ENCODE assay signal across 9 cellular contexts in genomic region chr14:77554207-77554606, GRCh38. TPM values are rescaled to one million over a fixed set of nuclear protein-coding genes. Genes with fewer than 3 reads are reported as not detected.
DNase-seq lines count a peak whose midpoint lies in the region; ATAC-seq and TF ChIP-seq lines count a peak whose summit lies in the region.
"Had no signal": no experiment of that assay in that cellular context is flagged by ENCODE, and none has a peak within 500 bp of the region (broad histone marks: within the 10 kb centered on the region; RNA-seq: fewer than 3 reads in every experiment).

No MANE protein-coding gene starts in this region.

- H3K4me1 Mint-ChIP-seq in activated B cell treated with CpG ODN at 0.5 μM for 24 hours, result no peaks in the 10 kb centered on the region

- peaks cover 73% of the 10 kb centered on the region for H3K36me3 Mint-ChIP-seq in activated B cell treated with CpG ODN at 0.5 μM for 24 hours (ENCODE audit: low read depth)

- peak overlapping the region; percentile 43 for H3K27ac Mint-ChIP-seq in activated B cell treated with CpG ODN at 0.5 μM for 24 hours

- ATAC-seq in HG02798 (IDR thresholded peaks at IDR 0.05; ENCODE audit: poor library complexity, unreplicated experiment) (peak; percentile 59), activated B cell treated with CpG ODN at 0.5 μM for 24 hours (ENCODE audit: low read depth) (no peak), HG03571 (IDR thresholded peaks at IDR 0.05; ENCODE audit: unreplicated experiment) (no peak), HG03025 (IDR thresholded peaks at IDR 0.05; ENCODE audit: low FRiP score, unreplicated experiment) (no peak)
- ATAC-seq in stimulated activated naive CD8-positive, alpha-beta T cell treated with anti-CD3 and anti-CD28 coated beads, Interleukin-15, Interleukin-2, amounts not matched to agents 100 U/mL and 50 U/mL, for 24 hours, result peak; percentile 63

- H3K4me3 Mint-ChIP-seq in activated B cell treated with CpG ODN at 0.5 μM for 24 hours, result no peak overlapping the region

- H3K9me3 Mint-ChIP-seq in activated B cell treated with CpG ODN at 0.5 μM for 24 hours, result no peaks in the 10 kb centered on the region

- DNase-seq in activated naive CD4-positive, alpha-beta T cell treated with Interleukin-2 at 50 U/mL for 16 hours, result peak; percentile 7
- no peak for DNase-seq in activated naive CD4-positive, alpha-beta T cell treated with anti-CD3 and anti-CD28 coated beads, Interleukin-2, amount 50 U/mL, for 16 hours
- DNase-seq in activated B cell treated with CpG ODN at 0.5 μM for 24 hours, result no peak
- no peak for DNase-seq in stimulated activated naive CD8-positive, alpha-beta T cell treated with anti-CD3 and anti-CD28 coated beads, Interleukin-15, Interleukin-2, amounts not matched to agents 100 U/mL and 50 U/mL, for 24 hours
- no peak for DNase-seq in NCI-H2196 treated with DMSO at 0.1 percent for 48 hours (lab: John Stamatoyannopoulos, UW; ENCODE audit: unreplicated experiment)
- DNase-seq: NCI-H2227 treated with DMSO at 0.1 percent for 48 hours had no signal

- no peak for TF ChIP-seq CTCF in activated B cell treated with CpG ODN at 0.5 μM for 24 hours (IDR thresholded peaks at IDR 0.05)

- intact Hi-C loops in activated B cell treated with CpG ODN at 0.5 μM for 24 hours (cut with micrococcal nuclease), result loop anchor here (5.0 kb wide), 1 partner anchor 63 kb away; the partner anchor contains the start of gene SPTLC2

- H3K27me3 Mint-ChIP-seq in activated B cell treated with CpG ODN at 0.5 μM for 24 hours, result no peaks in the 10 kb centered on the region

- CTCF ChIA-PET in activated B cell treated with CpG ODN at 0.5 μM for 24 hours (lab: Charles Lee), result interaction anchor here (1.7 kb wide), 1 partner anchor 95 kb away, joined by 7 read pairs; no protein-coding TSS in a partner anchor

- POLR2A ChIA-PET in activated B cell treated with CpG ODN at 0.5 μM for 24 hours (lab: Charles Lee), result no interaction called here

RNA-seq across cellular contexts. Expression of gene ISM2, which starts 55.6 kb away (rescaled TPM):
- total RNA-seq in activated B cell treated with CpG ODN at 0.5 μM for 24 hours, result 0.07 TPM in 1 of 2 replicates, not detected in the other

Comparison
In these comparisons a context has a peak if more than half of its experiments do, and no peak if none do; other contexts are left out.
1. ATAC-seq: peak in HG02798 (single experiment) and stimulated activated naive CD8-positive, alpha-beta T cell treated with anti-CD3 and anti-CD28 coated beads, Interleukin-15, Interleukin-2, amounts not matched to agents 100 U/mL and 50 U/mL, for 24 hours (single experiment); none in activated B cell treated with CpG ODN at 0.5 μM for 24 hours (single experiment), HG03571 (single experiment) and HG03025 (single experiment).